8 cellular contexts compared by ENCODE assay signal in the genomic region with DNA sequence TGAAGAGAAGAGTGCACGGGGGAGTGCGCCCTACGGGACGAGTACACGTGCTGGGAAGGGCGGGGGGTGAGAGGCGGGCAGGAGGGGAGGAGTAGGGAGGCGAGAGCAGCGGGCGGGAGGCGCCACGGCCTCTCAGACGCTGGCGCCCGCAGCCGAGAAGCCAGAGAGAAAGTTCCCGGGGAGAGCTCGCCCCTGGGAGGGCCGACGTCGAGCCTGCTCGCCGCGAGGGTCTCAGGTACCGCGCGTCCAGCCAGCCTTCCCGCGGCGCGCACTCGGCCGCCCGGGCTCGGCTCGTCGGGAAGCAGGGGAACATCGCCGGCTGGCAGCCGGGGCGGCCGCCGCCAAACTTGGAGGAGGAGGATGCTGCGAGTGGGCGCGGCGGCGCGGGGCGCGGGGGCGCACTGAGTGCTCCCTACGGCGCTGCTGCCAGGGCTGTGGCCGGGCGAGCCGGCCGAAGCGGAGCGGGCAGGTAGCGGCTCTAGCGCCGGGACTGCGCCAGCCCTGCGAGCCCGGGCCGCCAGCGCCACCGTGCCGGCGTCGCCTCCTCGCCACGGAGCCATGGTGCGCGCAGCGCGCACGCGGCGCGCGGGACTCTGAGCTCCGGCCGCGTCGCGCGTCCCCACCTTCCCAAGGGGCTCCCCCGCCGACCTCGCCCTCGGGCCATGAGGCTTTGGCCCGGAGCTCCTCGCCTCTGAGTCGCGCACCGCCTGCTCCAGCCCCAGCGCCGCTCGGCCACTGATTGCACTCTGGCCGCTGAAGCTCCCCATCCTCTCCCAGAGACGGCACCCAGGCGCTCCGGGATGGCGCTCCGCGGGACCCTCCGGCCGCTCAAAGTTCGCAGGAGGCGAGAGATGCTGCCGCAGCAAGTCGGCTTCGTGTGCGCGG. TPM values are rescaled to one million over a fixed set of nuclear protein-coding genes. Genes with fewer than 3 reads are reported as not detected.
A peak's percentile ranks its signal among the peaks of the same experiment; 100 is the strongest.
DNase-seq lines count a peak whose midpoint lies in the region; ATAC-seq and TF ChIP-seq lines count a peak whose summit lies in the region.

A gene with protein sequence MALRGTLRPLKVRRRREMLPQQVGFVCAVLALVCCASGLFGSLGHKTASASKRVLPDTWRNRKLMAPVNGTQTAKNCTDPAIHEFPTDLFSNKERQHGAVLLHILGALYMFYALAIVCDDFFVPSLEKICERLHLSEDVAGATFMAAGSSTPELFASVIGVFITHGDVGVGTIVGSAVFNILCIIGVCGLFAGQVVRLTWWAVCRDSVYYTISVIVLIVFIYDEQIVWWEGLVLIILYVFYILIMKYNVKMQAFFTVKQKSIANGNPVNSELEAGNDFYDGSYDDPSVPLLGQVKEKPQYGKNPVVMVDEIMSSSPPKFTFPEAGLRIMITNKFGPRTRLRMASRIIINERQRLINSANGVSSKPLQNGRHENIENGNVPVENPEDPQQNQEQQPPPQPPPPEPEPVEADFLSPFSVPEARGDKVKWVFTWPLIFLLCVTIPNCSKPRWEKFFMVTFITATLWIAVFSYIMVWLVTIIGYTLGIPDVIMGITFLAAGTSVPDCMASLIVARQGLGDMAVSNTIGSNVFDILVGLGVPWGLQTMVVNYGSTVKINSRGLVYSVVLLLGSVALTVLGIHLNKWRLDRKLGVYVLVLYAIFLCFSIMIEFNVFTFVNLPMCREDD (plus strand): TSS at position 135 of the 885 bp plus-strand sequence. CDS start 666 bp downstream, at position 801.

- H3K4me3 ChIP-seq in epithelial cell of esophagus (ENCODE audit: low read length): no peak within 1 kb of the TSS

- no peak for ATAC-seq in GM21447 (IDR thresholded peaks at IDR 0.05; ENCODE audit: unreplicated experiment)
- no peak for ATAC-seq in GM18519 (IDR thresholded peaks at IDR 0.05; ENCODE audit: low FRiP score, unreplicated experiment)
- ATAC-seq in HG02981 (IDR thresholded peaks at IDR 0.05; ENCODE audit: unreplicated experiment): no peak

- TF ChIP-seq CTCF in epithelial cell of esophagus (IDR thresholded peaks at IDR 0.05; ENCODE audit: insufficient read depth, low read depth, low read length, missing control alignments): no peak

- DNase-seq in COLO668 (lab: John Stamatoyannopoulos, UW; ENCODE audit: unreplicated experiment) (peak; percentile 36), NCI-H1105 (lab: John Stamatoyannopoulos, UW) (peak; percentile 21), epithelial cell of esophagus (ENCODE audit: low read depth) (peak; percentile 36), occipital lobe (lab: John Stamatoyannopoulos, UW) (peak; percentile 21), GDM1 (lab: John Stamatoyannopoulos, UW) (no peak)

RNA-seq across cellular contexts. Expression of the gene that starts here (rescaled TPM):
- 0.31 TPM for total RNA-seq in occipital lobe

Comparison
In these comparisons a context has a peak if more than half of its experiments do, and no peak if none do; other contexts are left out.
1. Peak in DNase-seq in occipital lobe; RNA of the gene not detected or under 1 TPM.